Comparison of ENCODE assay signal across 8 cellular contexts in the genomic region with DNA sequence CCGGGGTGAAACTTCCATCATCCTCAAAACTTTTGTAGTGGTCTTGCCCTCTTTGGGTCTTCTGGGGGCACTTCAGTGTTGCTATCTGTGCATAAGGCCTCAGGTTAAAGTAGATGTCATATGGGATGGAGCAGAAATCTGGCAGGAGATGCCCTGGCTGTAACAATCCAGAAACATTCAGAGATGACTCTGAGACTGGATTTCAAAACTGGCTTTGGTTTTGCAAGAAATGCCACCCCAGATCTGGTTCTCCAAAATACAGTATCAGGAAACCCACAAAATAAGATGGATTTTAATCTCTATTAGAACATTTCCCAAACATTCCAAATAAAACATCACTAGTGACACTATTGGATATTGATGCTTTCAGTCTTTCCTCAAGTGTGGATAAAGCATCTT.
DNase-seq lines count a peak whose midpoint lies in the region; ATAC-seq and TF ChIP-seq lines count a peak whose summit lies in the region.

No MANE protein-coding gene starts in this region.

- no peak for TF ChIP-seq CTCF in liver (IDR thresholded peaks at IDR 0.05; ENCODE audit: low read depth, low read length, missing input control)

- ATAC-seq in HG02884 (IDR thresholded peaks at IDR 0.05; ENCODE audit: unreplicated experiment): no peak
- no peak for ATAC-seq in HG03457 (IDR thresholded peaks at IDR 0.05; ENCODE audit: unreplicated experiment)
- ATAC-seq in GM21576 (IDR thresholded peaks at IDR 0.05; ENCODE audit: unreplicated experiment): no peak

- WGBS in HUES64: 19% methylated on average over 1 of the region's 1 CpG
- WGBS in liver: 28% methylated on average over 1 of the region's 1 CpG

- DNase-seq in cerebellar cortex (ENCODE audit: low spot score) (peak; percentile 49), T-helper 1 cell (no peak)

- H3K27me3 ChIP-seq in HUES64 (ENCODE audit: insufficient read depth, low read length): no peaks in the 10 kb centered on the region
- H3K27me3 ChIP-seq in liver (ENCODE audit: control insufficient read depth in 4 of 4, insufficient read depth in 4 of 4, low read length in 3 of 4): no peaks in the 10 kb centered on the region
- no peaks in the 10 kb centered on the region for H3K27me3 ChIP-seq in stomach smooth muscle (ENCODE audit: control insufficient read depth in 1 of 2, insufficient read depth in 2 of 2, low read length in 2 of 2)

- TF ChIP-seq RAD21 in liver (IDR thresholded peaks at IDR 0.05): no peak

- H3K36me3 ChIP-seq in HUES64 (ENCODE audit: insufficient read depth, low read length) (no peaks in the 10 kb centered on the region), liver (ENCODE audit: control insufficient read depth in 4 of 4, insufficient read depth in 3 of 4, low read depth in 1 of 4, low read length in 3 of 4) (no peaks in the 10 kb centered on the region), stomach smooth muscle (ENCODE audit: control insufficient read depth in 2 of 2, insufficient read depth in 2 of 2, low read length in 2 of 2) (no peaks in the 10 kb centered on the region)

- H3K9me3 ChIP-seq in HUES64 (ENCODE audit: insufficient read depth, low read depth, low read length): no peaks in the 10 kb centered on the region
- H3K9me3 ChIP-seq in liver (ENCODE audit: control insufficient read depth in 4 of 4, low read length in 3 of 4): no peaks in the 10 kb centered on the region
- no peaks in the 10 kb centered on the region for H3K9me3 ChIP-seq in stomach smooth muscle (ENCODE audit: control insufficient read depth in 2 of 2, low read length in 2 of 2)

- peak overlapping the region; percentile 59 for H3K27ac ChIP-seq in HUES64 (ENCODE audit: low read depth, low read length)
- peak overlapping the region; percentile 84 to 86 for H3K27ac ChIP-seq in liver (ENCODE audit: low read depth in 1 of 2, low read length in 2 of 2)
- H3K27ac ChIP-seq in stomach smooth muscle (ENCODE audit: low read length): peak overlapping the region; percentile 95

- H3K9ac ChIP-seq in HUES64 (ENCODE audit: low read depth, low read length): peak overlapping the region; percentile 15; the same call in 1 of the 2 replicates
- peak overlapping the region in 1 of 2 donors; percentile 11 for H3K9ac ChIP-seq in liver (ENCODE audit: low read depth in 1 of 2, low read length in 2 of 2)
- H3K9ac ChIP-seq in stomach smooth muscle (ENCODE audit: low read length in 2 of 2): peak overlapping the region; percentile 51 to 60

- H3K4me1 ChIP-seq in HUES64 (ENCODE audit: insufficient read depth, low read length) (peaks cover 53% of the 10 kb centered on the region), liver (ENCODE audit: control insufficient read depth in 4 of 4, insufficient read depth in 4 of 4, low read length in 3 of 4) (peaks cover 11 to 44% (median 35%) of the 10 kb centered on the region in 4 donors), stomach smooth muscle (ENCODE audit: control insufficient read depth, insufficient read depth, low read length) (peaks cover 47% of the 10 kb centered on the region)

- no peak overlapping the region for H3K4me3 ChIP-seq in HUES64 (ENCODE audit: low read length)
- no peak overlapping the region for H3K4me3 ChIP-seq in liver (ENCODE audit: low read depth in 1 of 3, low read length in 3 of 3)
- H3K4me3 ChIP-seq in stomach smooth muscle (ENCODE audit: low read length in 2 of 2): peak overlapping the region in 1 of 2 donors; percentile 50

TF ChIP-seq in liver, 16 proteins besides CTCF, POLR2A, EP300 and RAD21:
- no peak for TF ChIP-seq NR2F2 (IDR thresholded peaks at IDR 0.05)
